ENCODE assay signal across 8 cellular contexts in the genomic region with DNA sequence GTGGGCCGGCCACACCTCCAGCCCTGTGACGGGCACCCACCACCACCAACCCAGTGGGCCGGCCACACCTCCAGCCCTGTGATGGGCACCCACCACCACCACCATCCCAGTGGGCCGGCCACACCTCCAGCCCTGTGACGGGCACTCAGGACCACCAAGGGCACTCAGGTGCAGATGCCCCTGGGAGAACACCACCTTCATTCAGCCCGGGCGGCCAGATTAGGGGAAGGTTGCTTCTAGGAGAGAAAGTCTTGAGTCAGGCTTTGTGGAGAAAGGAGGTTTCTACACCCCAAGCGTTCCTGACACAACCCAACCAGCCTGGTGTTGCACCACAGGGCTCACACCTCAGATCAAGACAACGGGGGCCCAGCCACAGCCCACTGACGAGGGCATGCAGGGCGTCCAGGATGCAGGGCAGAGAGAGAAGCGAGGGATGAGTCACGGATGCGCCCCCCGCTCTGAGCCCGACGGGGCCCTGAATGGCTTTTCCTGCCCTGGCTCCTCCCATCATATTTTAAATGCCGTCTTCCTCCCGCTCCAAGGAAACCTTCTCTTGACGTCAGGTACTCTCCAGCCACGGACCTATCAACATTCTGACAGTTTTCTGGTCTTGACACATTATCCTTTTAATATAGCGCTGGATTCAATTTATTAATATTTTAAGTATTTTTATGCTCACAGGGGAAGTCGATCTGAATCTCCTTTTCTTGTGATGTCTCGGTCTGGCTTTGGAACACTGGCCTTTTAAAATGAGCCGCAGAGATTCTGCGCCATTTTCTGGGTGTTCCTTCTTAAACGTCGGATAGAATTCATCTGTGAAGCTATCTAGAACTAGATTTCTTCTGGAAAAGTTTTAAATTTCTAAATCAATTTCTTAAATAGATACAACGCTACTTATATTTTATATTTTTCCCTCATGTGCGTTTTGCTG. TPM values are rescaled to one million over a fixed set of nuclear protein-coding genes. Genes with fewer than 3 reads are reported as not detected.
DNase-seq lines count a peak whose midpoint lies in the region; ATAC-seq and TF ChIP-seq lines count a peak whose summit lies in the region.

No MANE protein-coding gene starts in this region.

- DNase-seq in GM10248 (ENCODE audit: extremely low spot score): peak; percentile 75
- peak; percentile 93 for DNase-seq in RWPE2 (ENCODE audit: low spot score)
- peak; percentile 57 for DNase-seq in activated gamma-delta T cell (lab: John Stamatoyannopoulos, UW)
- peak; percentile 61 for DNase-seq in fibroblast of the conjunctiva (ENCODE audit: low read depth)
- peak; percentile 83 for DNase-seq in nephron progenitor cell
- peak; percentile 63 to 82 (median 70) for DNase-seq in stimulated activated naive CD4-positive, alpha-beta T cell (lab: John Stamatoyannopoulos, UW)
- no peak for DNase-seq in NCI-H1417 treated with DMSO at 0.1 percent for 48 hours (lab: John Stamatoyannopoulos, UW)

- ATAC-seq in RWPE2 (ENCODE audit: low read depth): peak; percentile 74

- H3K9me3 ChIP-seq in RWPE2 (ENCODE audit: severe bottlenecking): no peaks in the 10 kb centered on the region

- peak overlapping the region; percentile 88 to 95 (median 94) for H3K4me3 Mint-ChIP-seq in IgD-negative memory B cell
- H3K4me3 Mint-ChIP-seq in nephron progenitor cell: peak overlapping the region; percentile 88

- CTCF ChIA-PET in GM10248 (lab: Yijun Ruan, JAX): no interaction called here

- H3K4me1 ChIP-seq in RWPE2 (ENCODE audit: insufficient read depth, poor library complexity, severe bottlenecking): peaks cover 18% of the 10 kb centered on the region

- TF ChIP-seq CTCF in GM10248 (IDR thresholded peaks at IDR 0.05; ENCODE audit: control extremely low read depth, extremely low read depth, low read depth, missing control alignments): no peak
- no peak for TF ChIP-seq CTCF in RWPE2 (IDR thresholded peaks at IDR 0.05; ENCODE audit: poor library complexity, severe bottlenecking)
- TF ChIP-seq CTCF in nephron progenitor cell (IDR thresholded peaks at IDR 0.05): no peak

- H3K36me3 ChIP-seq in RWPE2 (ENCODE audit: low read depth): peaks cover 16% of the 10 kb centered on the region

- peak overlapping the region; percentile 55 for H3K4me3 ChIP-seq in RWPE2 (ENCODE audit: severe bottlenecking)

- H3K27ac ChIP-seq in RWPE2 (ENCODE audit: poor library complexity, severe bottlenecking): peak overlapping the region; percentile 54

- H3K27me3 Mint-ChIP-seq in IgD-negative memory B cell (no peaks in the 10 kb centered on the region), nephron progenitor cell (ENCODE audit: low read depth, poor library complexity) (no peaks in the 10 kb centered on the region)

- H3K9me3 Mint-ChIP-seq in IgD-negative memory B cell: no peaks in the 10 kb centered on the region
- H3K9me3 Mint-ChIP-seq in nephron progenitor cell: no peaks in the 10 kb centered on the region

- H3K36me3 Mint-ChIP-seq in IgD-negative memory B cell: peaks cover 4% of the 10 kb centered on the region
- H3K36me3 Mint-ChIP-seq in nephron progenitor cell (ENCODE audit: low read depth): peaks cover 20% of the 10 kb centered on the region

- peaks cover 0 to 6% (median 3%) of the 10 kb centered on the region in 3 donors for H3K4me1 Mint-ChIP-seq in IgD-negative memory B cell
- peaks cover 52% of the 10 kb centered on the region for H3K4me1 Mint-ChIP-seq in nephron progenitor cell

- POLR2A ChIA-PET in GM10248 (lab: Yijun Ruan, JAX): no interaction called here

- H3K27ac Mint-ChIP-seq in IgD-negative memory B cell: peak overlapping the region; percentile 69 to 92 (median 86)
- H3K27ac Mint-ChIP-seq in nephron progenitor cell: peak overlapping the region; percentile 96

- no peaks in the 10 kb centered on the region for H3K27me3 ChIP-seq in RWPE2 (ENCODE audit: insufficient read depth, poor library complexity, severe bottlenecking)

RNA-seq across cellular contexts. Expression of a gene that starts 0.6 kb away (rescaled TPM):
- 15.0 TPM for polyA plus RNA-seq in IgD-negative memory B cell

RNA-seq across cellular contexts. Expression of a gene that starts 29.5 kb away (rescaled TPM):
- polyA plus RNA-seq in IgD-negative memory B cell: not detected

RNA-seq across cellular contexts. Expression of a gene that starts 43.7 kb away (rescaled TPM):
- 13.5 TPM for polyA plus RNA-seq in IgD-negative memory B cell
